32 cellular contexts compared by ENCODE assay signal in genomic region chr17:17558431-17558830, GRCh38.
"Had no signal": no experiment of that assay in that cellular context is flagged by ENCODE, and none has a peak within 500 bp of the region (broad histone marks: within the 10 kb centered on the region; RNA-seq: fewer than 3 reads in every experiment).

No MANE protein-coding gene starts in this region.

- H3K4me3 Mint-ChIP-seq: activated CD4-positive, alpha-beta memory T cell treated with anti-CD3 and anti-CD28 coated beads, Interleukin-2, amount 10 ng/mL, durations not matched to agents 7 days and 5 days; activated CD4-positive, alpha-beta T cell treated with anti-CD3 and anti-CD28 coated beads for 36 hours; activated CD4-positive, alpha-beta T cell treated with anti-CD3 and anti-CD28 coated beads, Interleukin-2, amount 10 ng/mL, durations not matched to agents 24 days and 14 days; activated naive CD8-positive, alpha-beta T cell; activated T-cell treated with anti-CD3 and anti-CD28 coated beads, Interleukin-2, amount 50 U/mL, for 24 hours; activated T-helper 17 cell treated with anti-CD3 and anti-CD28 coated beads, Interleukin-2, amount 50 U/mL, for 72 hours; central memory CD8-positive, alpha-beta T cell; dendritic cell treated with granulocyte-macrophage colony-stimulating factor and Interleukin-4, amounts not matched to agents 40 ng/mL and 50 ng/mL, for 4 days; T-helper 17 cell; T-helper 2 cell treated with Interferon-gamma antibody and Interleukin-4, amounts not matched to agents 5 μg/mL and 100 μg/mL, for 36 hours had no signal

- H3K4me1 Mint-ChIP-seq: activated CD4-positive, alpha-beta memory T cell treated with anti-CD3 and anti-CD28 coated beads, Interleukin-2, amount 10 ng/mL, durations not matched to agents 7 days and 5 days; activated CD4-positive, alpha-beta T cell treated with anti-CD3 and anti-CD28 coated beads for 36 hours; activated CD4-positive, alpha-beta T cell treated with anti-CD3 and anti-CD28 coated beads, Interleukin-2, amount 10 ng/mL, durations not matched to agents 24 days and 14 days; activated T-helper 17 cell treated with anti-CD3 and anti-CD28 coated beads, Interleukin-2, amount 50 U/mL, for 72 hours; central memory CD8-positive, alpha-beta T cell had no signal

- H3K9me3 ChIP-seq: esophagus muscularis mucosa, gastrocnemius medialis, heart right ventricle had no signal

- H3K4me3 ChIP-seq: coronary artery, dorsolateral prefrontal cortex, esophagus muscularis mucosa, gastrocnemius medialis, heart right ventricle had no signal

- ATAC-seq: activated CD4-positive, alpha-beta T cell treated with anti-CD3 and anti-CD28 coated beads for 36 hours; activated T-helper 17 cell treated with anti-CD3 and anti-CD28 coated beads, Interleukin-2, amount 50 U/mL, for 72 hours; foreskin keratinocyte; T-helper 17 cell had no signal

- H3K27me3 ChIP-seq: brain microvascular endothelial cell, dorsolateral prefrontal cortex, esophagus muscularis mucosa, foreskin keratinocyte, gastrocnemius medialis, heart right ventricle had no signal

- H3K27ac Mint-ChIP-seq: activated CD4-positive, alpha-beta memory T cell treated with anti-CD3 and anti-CD28 coated beads, Interleukin-2, amount 10 ng/mL, durations not matched to agents 7 days and 5 days; activated CD4-positive, alpha-beta T cell treated with anti-CD3 and anti-CD28 coated beads for 36 hours; activated CD4-positive, alpha-beta T cell treated with anti-CD3 and anti-CD28 coated beads, Interleukin-2, amount 10 ng/mL, durations not matched to agents 24 days and 14 days; activated naive CD8-positive, alpha-beta T cell; activated T-helper 17 cell treated with anti-CD3 and anti-CD28 coated beads, Interleukin-2, amount 50 U/mL, for 72 hours; dendritic cell treated with granulocyte-macrophage colony-stimulating factor and Interleukin-4, amounts not matched to agents 40 ng/mL and 50 ng/mL, for 4 days; T-helper 17 cell; T-helper 2 cell treated with Interferon-gamma antibody and Interleukin-4, amounts not matched to agents 5 μg/mL and 100 μg/mL, for 36 hours had no signal

- H3K36me3 Mint-ChIP-seq: activated naive CD8-positive, alpha-beta T cell had no signal

- H3K36me3 ChIP-seq: brain microvascular endothelial cell, esophagus muscularis mucosa, gastrocnemius medialis, heart right ventricle, WERI-Rb-1 had no signal

- H3K27me3 Mint-ChIP-seq: activated CD4-positive, alpha-beta memory T cell treated with anti-CD3 and anti-CD28 coated beads, Interleukin-2, amount 10 ng/mL, durations not matched to agents 7 days and 5 days; activated CD4-positive, alpha-beta T cell treated with anti-CD3 and anti-CD28 coated beads for 36 hours; activated CD4-positive, alpha-beta T cell treated with anti-CD3 and anti-CD28 coated beads, Interleukin-2, amount 10 ng/mL, durations not matched to agents 24 days and 14 days; activated naive CD8-positive, alpha-beta T cell; activated T-cell treated with anti-CD3 and anti-CD28 coated beads, Interleukin-2, amount 50 U/mL, for 24 hours; activated T-helper 17 cell treated with anti-CD3 and anti-CD28 coated beads, Interleukin-2, amount 50 U/mL, for 72 hours; central memory CD8-positive, alpha-beta T cell; dendritic cell treated with granulocyte-macrophage colony-stimulating factor and Interleukin-4, amounts not matched to agents 40 ng/mL and 50 ng/mL, for 4 days; T-helper 17 cell had no signal

- DNase-seq: activated CD4-positive, alpha-beta memory T cell treated with anti-CD3 and anti-CD28 coated beads, Interleukin-2, amount 10 ng/mL, durations not matched to agents 7 days and 5 days; activated CD4-positive, alpha-beta T cell treated with anti-CD3 and anti-CD28 coated beads for 36 hours; activated CD4-positive, alpha-beta T cell treated with anti-CD3 and anti-CD28 coated beads, Interleukin-2, amount 10 ng/mL, durations not matched to agents 24 days and 14 days; activated CD4-positive, CD25-positive, alpha-beta regulatory T cell; activated CD4-positive, CD25-positive, alpha-beta regulatory T cell treated with anti-CD3 and anti-CD28 coated beads, Interleukin-2, amount 50 U/mL, for 72 hours; activated CD8-positive, alpha-beta memory T cell treated with anti-CD3 and anti-CD28 coated beads, Interleukin-2, amount 50 U/mL, for 48 hours; activated effector memory CD4-positive, alpha-beta T cell treated with Interleukin-2 at 50 U/mL for 16 hours; activated gamma-delta T cell treated with Interleukin-2 at 50 U/mL for 16 hours; activated naive CD4-positive, alpha-beta T cell treated with anti-CD3 and anti-CD28 coated beads, Interleukin-2, amount 50 U/mL, for 16 hours; activated naive CD4-positive, alpha-beta T cell treated with Interleukin-2 at 50 U/mL for 16 hours; activated T-cell treated with anti-CD3 and anti-CD28 coated beads for 4 hours; activated T-cell treated with anti-CD3 and anti-CD28 coated beads, Interleukin-2, amount 50 U/mL, for 24 hours; amniotic stem cell; brain microvascular endothelial cell; effector memory CD4-positive, alpha-beta T cell; erythroblast; foreskin keratinocyte; glutamatergic neuron; T-helper 1 cell; T-helper 17 cell; T1000; WERI-Rb-1 had no signal

- H3K4me1 ChIP-seq: esophagus muscularis mucosa, foreskin keratinocyte had no signal

- H3K9me3 Mint-ChIP-seq: activated CD4-positive, alpha-beta memory T cell treated with anti-CD3 and anti-CD28 coated beads, Interleukin-2, amount 10 ng/mL, durations not matched to agents 7 days and 5 days; activated CD4-positive, alpha-beta T cell treated with anti-CD3 and anti-CD28 coated beads, Interleukin-2, amount 10 ng/mL, durations not matched to agents 24 days and 14 days; activated T-cell treated with anti-CD3 and anti-CD28 coated beads, Interleukin-2, amount 50 U/mL, for 24 hours; activated T-helper 17 cell treated with anti-CD3 and anti-CD28 coated beads, Interleukin-2, amount 50 U/mL, for 72 hours; central memory CD8-positive, alpha-beta T cell; dendritic cell treated with granulocyte-macrophage colony-stimulating factor and Interleukin-4, amounts not matched to agents 40 ng/mL and 50 ng/mL, for 4 days; T-helper 2 cell treated with Interferon-gamma antibody and Interleukin-4, amounts not matched to agents 5 μg/mL and 100 μg/mL, for 36 hours had no signal

- H3K27ac ChIP-seq: brain microvascular endothelial cell, coronary artery, esophagus muscularis mucosa, foreskin keratinocyte, WERI-Rb-1 had no signal
